12 cellular contexts compared by ENCODE assay signal in the genomic region with DNA sequence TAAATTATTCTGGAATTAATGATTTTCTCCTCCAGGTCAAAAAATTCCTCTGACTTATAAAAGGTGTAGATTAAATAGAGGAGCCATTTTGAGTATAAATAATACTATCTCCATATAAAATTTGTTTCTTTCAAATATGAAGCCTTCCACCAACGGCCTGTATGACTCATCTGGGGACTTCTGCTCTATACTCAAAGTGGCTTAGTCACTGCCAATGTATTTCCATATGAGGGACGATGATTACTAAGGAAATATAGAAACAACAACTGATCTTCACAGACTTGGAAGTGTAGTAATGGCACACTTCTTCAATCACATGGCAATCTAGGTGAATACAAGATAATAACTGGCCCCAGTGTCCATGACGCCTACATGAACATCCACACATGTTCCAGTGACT.
A peak's percentile ranks its signal among the peaks of the same experiment; 100 is the strongest.
DNase-seq lines count a peak whose midpoint lies in the region; ATAC-seq and TF ChIP-seq lines count a peak whose summit lies in the region.
"Had no signal": no experiment of that assay in that cellular context is flagged by ENCODE, and none has a peak within 500 bp of the region (broad histone marks: within the 10 kb centered on the region; RNA-seq: fewer than 3 reads in every experiment).

No MANE protein-coding gene starts in this region.

- H3K4me3 ChIP-seq in AG04449 (ENCODE audit: low read depth, low read length) (no peak overlapping the region), fibroblast of pulmonary artery (replicated peaks; ENCODE audit: low read depth, low read length) (no peak overlapping the region)
- H3K4me3 ChIP-seq: colonic mucosa had no signal

- CTCF ChIA-PET in AG04449 (lab: Yijun Ruan, JAX) = no interaction called here
- CTCF ChIA-PET in RWPE1 (lab: Yijun Ruan, JAX) = no interaction called here

- DNase-seq in AG04449 (ENCODE audit: low read depth, low spot score) (peak; percentile 29), RWPE1 (ENCODE audit: low spot score) (peak; percentile 20), fibroblast of pulmonary artery (ENCODE audit: low read depth) (peak; percentile 79), NCI-H524 treated with DMSO at 0.1 percent for 48 hours (lab: John Stamatoyannopoulos, UW) (no peak), germinal center (ENCODE audit: low spot score) (no peak), SKM-1 (lab: John Stamatoyannopoulos, UW; ENCODE audit: unreplicated experiment) (no peak)
- no peak for DNase-seq in activated CD4-positive, alpha-beta T cell treated with anti-CD3 and anti-CD28 coated beads, Interleukin-2, amount 50 U/mL, for 48 hours
- DNase-seq: CD4-positive, CD25-positive, alpha-beta regulatory T cell; colonic mucosa; T-helper 9 cell had no signal

- H3K27ac ChIP-seq in RWPE1 = no peak overlapping the region
- H3K27ac ChIP-seq: colonic mucosa, HL-60 had no signal

- peak; percentile 44 for ATAC-seq in HG02885 (IDR thresholded peaks at IDR 0.05; ENCODE audit: poor library complexity, unreplicated experiment)

- POLR2A ChIA-PET in AG04449 (lab: Yijun Ruan, JAX) = no interaction called here
- POLR2A ChIA-PET in RWPE1 (lab: Yijun Ruan, JAX; ENCODE audit: low non-redundant PET) = no interaction called here

- TF ChIP-seq CTCF in AG04449 (IDR thresholded peaks at IDR 0.05; ENCODE audit: insufficient read depth, low read length, missing control alignments) (no peak), RWPE1 (conservative IDR thresholded peaks at IDR 0.05; ENCODE audit: low read depth) (no peak), fibroblast of pulmonary artery (IDR thresholded peaks at IDR 0.05; ENCODE audit: low read length, missing control alignments) (no peak)

Comparison
In these comparisons a context has a peak if more than half of its experiments do, and no peak if none do; other contexts are left out.
1. DNase-seq: peak in AG04449 (single experiment), RWPE1 (single experiment) and fibroblast of pulmonary artery (single experiment); none in NCI-H524 treated with DMSO at 0.1 percent for 48 hours (single experiment), germinal center (single experiment), SKM-1 (single experiment) and activated CD4-positive, alpha-beta T cell treated with anti-CD3 and anti-CD28 coated beads, Interleukin-2, amount 50 U/mL, for 48 hours (0 of 2).